Comparison of ENCODE assay signal across 8 cellular contexts in genomic region chr1:26145041-26145959, GRCh38. TPM values are rescaled to one million over a fixed set of nuclear protein-coding genes. Genes with fewer than 3 reads are reported as not detected.
DNase-seq lines count a peak whose midpoint lies in the region; ATAC-seq, FAIRE-seq and TF ChIP-seq lines count a peak whose summit lies in the region.

No MANE protein-coding gene starts in this region.

- ATAC-seq in WTC11 (peak; percentile 97), GM18868 (IDR thresholded peaks at IDR 0.05; ENCODE audit: unreplicated experiment) (no peak)

- H3K18ac ChIP-seq in H9 (ENCODE audit: insufficient read length, low read depth, low read length): no peak overlapping the region

- POLR2A ChIA-PET in WTC11 (lab: Charles Lee): interaction anchor here (0.6 to 1.4 kb wide), 3 partner anchors 10 to 40 kb away, joined by 3 read pairs; no protein-coding TSS in a partner anchor

- no peaks in the 10 kb centered on the region for H3K79me1 ChIP-seq in H9 (ENCODE audit: insufficient read depth, low read depth, low read length, poor library complexity, severe bottlenecking)

- no peak overlapping the region for H3K23ac ChIP-seq in H9 (ENCODE audit: insufficient read length, low read depth, low read length)

- FAIRE-seq in bronchial epithelial cell (lab: Jason Lieb, UNC) (peak; percentile 85), kidney (lab: Jason Lieb, UNC) (no peak)

- no peak overlapping the region for H2BK120ac ChIP-seq in H9 (ENCODE audit: low read depth, low read length, poor library complexity, severe bottlenecking)

- H3K36me3 ChIP-seq in bronchial epithelial cell (ENCODE audit: control insufficient read depth, insufficient read depth, low read length) (no peaks in the 10 kb centered on the region), kidney (ENCODE audit: control insufficient read depth in 1 of 2, insufficient read depth in 2 of 2, low read length in 2 of 2) (no peaks in the 10 kb centered on the region)

- no peak overlapping the region for H2AK5ac ChIP-seq in H9 (ENCODE audit: insufficient read length, low read length)

- H3K36me3 Mint-ChIP-seq in H9 (ENCODE audit: insufficient read depth in 1 of 3, low read depth in 3 of 3) (no peaks in the 10 kb centered on the region), WTC11 (no peaks in the 10 kb centered on the region)

- DNase-seq in AG20443 (ENCODE audit: low spot score) (peak; percentile 83), H9 (peak; percentile 88), NCI-H2227 treated with DMSO at 0.1 percent for 48 hours (lab: John Stamatoyannopoulos, UW) (peak; percentile 63), WTC11 (ENCODE audit: low spot score) (peak; percentile 86), bronchial epithelial cell (ENCODE audit: low read depth) (peak; percentile 73), kidney (no peak)
- peak; percentile 40 to 66 (median 54) for DNase-seq in stimulated activated CD4-positive, alpha-beta T cell treated with anti-CD3 and anti-CD28 coated beads, Interleukin-1b, Interleukin-23, amount 100 ng/mL, for 24 hours (ENCODE audit: low read depth in 4 of 4, low spot score in 1 of 4)

- no peaks in the 10 kb centered on the region for H3K79me2 ChIP-seq in H9 (ENCODE audit: insufficient read depth, low read length)

- no peak overlapping the region for H3K14ac ChIP-seq in H9 (ENCODE audit: insufficient read depth, low read length)

- no peak overlapping the region for H2BK15ac ChIP-seq in H9 (ENCODE audit: low read depth, low read length)

- H3K27ac Mint-ChIP-seq in H9 (no peak overlapping the region), WTC11 (no peak overlapping the region)

- peaks cover 73% of the 10 kb centered on the region for H3K27me3 Mint-ChIP-seq in H9 (ENCODE audit: low read depth)
- H3K27me3 Mint-ChIP-seq in WTC11 (ENCODE audit: low read depth): peaks cover 58% of the 10 kb centered on the region

- H3K4me3 Mint-ChIP-seq in H9: no peak overlapping the region
- H3K4me3 Mint-ChIP-seq in WTC11: no peak overlapping the region

- H4K20me1 ChIP-seq in H9 (ENCODE audit: control insufficient read depth, insufficient read depth, insufficient read length): no peaks in the 10 kb centered on the region

- no peak overlapping the region for H2BK20ac ChIP-seq in H9 (ENCODE audit: low read depth, low read length, poor library complexity, severe bottlenecking)

- H3K4ac ChIP-seq in H9 (ENCODE audit: low read depth, low read length): no peak overlapping the region

- H3K4me3 ChIP-seq in bronchial epithelial cell (ENCODE audit: low read depth, low read length): no peak overlapping the region
- no peak overlapping the region for H3K4me3 ChIP-seq in kidney (ENCODE audit: low read length in 2 of 2)

- no peaks in the 10 kb centered on the region for H3K23me2 ChIP-seq in H9 (ENCODE audit: insufficient read length, low read depth, low read length, poor library complexity, severe bottlenecking)

- H3K9ac ChIP-seq in H9 (ENCODE audit: extremely low read depth, insufficient read length, low read length): no peak overlapping the region
- H3K9ac ChIP-seq in kidney (ENCODE audit: low read length in 2 of 2): no peak overlapping the region

- H3K9me3 Mint-ChIP-seq in H9 (no peaks in the 10 kb centered on the region), WTC11 (no peaks in the 10 kb centered on the region)

- no peak overlapping the region for H2AFZ ChIP-seq in H9 (ENCODE audit: low read length)

- TF ChIP-seq CTCF in H9 (conservative IDR thresholded peaks at IDR 0.05) (peak; percentile 89), WTC11 (IDR thresholded peaks at IDR 0.05) (peak; percentile 58), bronchial epithelial cell (IDR thresholded peaks at IDR 0.05; ENCODE audit: insufficient read depth, low read length, severe bottlenecking) (peak; percentile 84), kidney (IDR thresholded peaks at IDR 0.05; ENCODE audit: borderline replicate concordance, extremely low read depth, insufficient read depth) (peak; percentile 79)

- no peak overlapping the region for H2BK5ac ChIP-seq in H9 (ENCODE audit: insufficient read length, low read length)

- H3K4me1 ChIP-seq in H9 (ENCODE audit: insufficient read depth, low read length) (0 out of 2 replicates have a peak, but pooled peaks cover under 1% of the 10 kb centered on the region), kidney (ENCODE audit: control insufficient read depth in 1 of 2, insufficient read depth in 1 of 2, low read depth in 1 of 2, low read length in 2 of 2) (peaks cover 0 to 5% of the 10 kb centered on the region in 2 donors)

- H2BK12ac ChIP-seq in H9 (ENCODE audit: insufficient read length, low read depth, low read length): no peak overlapping the region

- no peak overlapping the region for H3K27ac ChIP-seq in H9 (ENCODE audit: insufficient read length, low read depth, low read length)
- H3K27ac ChIP-seq in kidney (ENCODE audit: low read depth in 2 of 2, low read length in 2 of 2): no peak overlapping the region

- H3K4me2 ChIP-seq in H9 (ENCODE audit: insufficient read depth, insufficient read length, low read length): no peak overlapping the region

- H3K9me3 ChIP-seq in H9 (ENCODE audit: control insufficient read depth, low read depth, low read length): no peaks in the 10 kb centered on the region
- no peaks in the 10 kb centered on the region for H3K9me3 ChIP-seq in kidney (ENCODE audit: control insufficient read depth in 1 of 2, low read length in 2 of 2)

- no CpG with 5 or more reads among the region's 19 CpGs for WGBS in H9 (ENCODE audit: extremely low coverage, insufficient read length, low lambda C conversion rate)

- no peak overlapping the region for H4K8ac ChIP-seq in H9 (replicated peaks; ENCODE audit: insufficient read length, low read depth, low read length)

- H3K56ac ChIP-seq in H9 (ENCODE audit: insufficient read length, low read depth, low read length): no peak overlapping the region

- intact Hi-C loops in kidney (cut with DNase I): no loop called here

- H3T11ph ChIP-seq in H9 (ENCODE audit: low read length): no peak overlapping the region

- CTCF ChIA-PET in WTC11 (lab: Charles Lee): interaction anchor here (0.6 to 4.9 kb wide), 60 partner anchors 10 to 272 kb away, joined by 3 to 136 read pairs (median 4); partner anchors contain the start of genes C1orf232, CATSPER4, CEP85 and CNKSR1

- peaks cover 1% of the 10 kb centered on the region; the same call in 1 of the 2 replicates for H3K27me3 ChIP-seq in H9 (ENCODE audit: insufficient read depth, low read length)
- no peaks in the 10 kb centered on the region for H3K27me3 ChIP-seq in bronchial epithelial cell (ENCODE audit: control insufficient read depth, insufficient read depth, low read length)

- no peak overlapping the region for H4K91ac ChIP-seq in H9 (ENCODE audit: insufficient read length, low read depth, low read length)

- H3K4me1 Mint-ChIP-seq in H9: no peaks in the 10 kb centered on the region
- no peaks in the 10 kb centered on the region for H3K4me1 Mint-ChIP-seq in WTC11

- H4K5ac ChIP-seq in H9 (ENCODE audit: insufficient read length, low read depth, low read length): no peak overlapping the region

TF ChIP-seq in WTC11, 78 proteins besides CTCF, POLR2A, EP300 and RAD21:
- TF ChIP-seq NR3C1 (CRISPR knock-in tag; conservative IDR thresholded peaks at IDR 0.05; ENCODE audit: low read depth) (no peak), ZNF423 (CRISPR knock-in tag; IDR thresholded peaks at IDR 0.05) (peak; percentile 75), ERG (CRISPR knock-in tag; IDR thresholded peaks at IDR 0.05) (no peak), NFYB (CRISPR knock-in tag; conservative IDR thresholded peaks at IDR 0.05; ENCODE audit: low read depth) (no peak), GABPB1 (CRISPR knock-in tag; IDR thresholded peaks at IDR 0.05) (no peak), MAX (CRISPR knock-in tag; IDR thresholded peaks at IDR 0.05) (no peak), KAT7 (CRISPR knock-in tag; IDR thresholded peaks at IDR 0.05; ENCODE audit: borderline replicate concordance) (no peak)
TF ChIP-seq in WTC11: peak in this region for 1.

RNA-seq across cellular contexts. Expression of gene FAM110D, which starts 13.6 kb away (rescaled TPM):
- total RNA-seq in H9 (2021): 0.46 TPM in 2 replicates
- total RNA-seq in WTC11 (2021): 0.37 to 0.55 TPM (median 0.53 TPM) in 3 replicates
- total RNA-seq in bronchial epithelial cell: not detected in 2 replicates
- 8.1 TPM for total RNA-seq in kidney
- 4.2 TPM for polyA plus RNA-seq in kidney (ENCODE audit: insufficient read depth, low read depth, low replicate concordance)

RNA-seq across cellular contexts. Expression of gene C1orf232, which starts 23.5 kb away (rescaled TPM):
- not detected in 2 replicates for total RNA-seq in H9 (2021)
- not detected in 3 replicates for total RNA-seq in WTC11 (2021)
- total RNA-seq in bronchial epithelial cell: not detected in 2 replicates
- total RNA-seq in kidney: not detected
- polyA plus RNA-seq in kidney (ENCODE audit: insufficient read depth, low read depth, low replicate concordance): not detected

RNA-seq across cellular contexts. Expression of gene ZNF593, which starts 24.4 kb away (rescaled TPM):
- total RNA-seq in H9 (2021) (48.2 and 51.2 TPM in 2 replicates), WTC11 (2021) (39.6 to 49.1 TPM (median 43.3 TPM) in 3 replicates), bronchial epithelial cell (53.0 and 66.9 TPM in 2 replicates), kidney (22.4 TPM)
- 93.2 TPM for polyA plus RNA-seq in kidney (ENCODE audit: insufficient read depth, low read depth, low replicate concordance)

RNA-seq across cellular contexts. Expression of gene ZNF593OS, which starts 26.3 kb away (rescaled TPM):
- total RNA-seq in H9 (2021) (not detected in 2 replicates), WTC11 (2021) (not detected in 3 replicates), bronchial epithelial cell (not detected in 2 replicates), kidney (not detected)
- not detected for polyA plus RNA-seq in kidney (ENCODE audit: insufficient read depth, low read depth, low replicate concordance)

RNA-seq across cellular contexts. Expression of gene CNKSR1, which starts 32.0 kb away (rescaled TPM):
- total RNA-seq in H9 (2021) (23.4 and 26.3 TPM in 2 replicates), WTC11 (2021) (18.0 to 20.5 TPM (median 19.7 TPM) in 3 replicates), bronchial epithelial cell (11.8 and 15.8 TPM in 2 replicates), kidney (19.7 TPM)
- 8.8 TPM for polyA plus RNA-seq in kidney (ENCODE audit: insufficient read depth, low read depth, low replicate concordance)
